In the genomic region with DNA sequence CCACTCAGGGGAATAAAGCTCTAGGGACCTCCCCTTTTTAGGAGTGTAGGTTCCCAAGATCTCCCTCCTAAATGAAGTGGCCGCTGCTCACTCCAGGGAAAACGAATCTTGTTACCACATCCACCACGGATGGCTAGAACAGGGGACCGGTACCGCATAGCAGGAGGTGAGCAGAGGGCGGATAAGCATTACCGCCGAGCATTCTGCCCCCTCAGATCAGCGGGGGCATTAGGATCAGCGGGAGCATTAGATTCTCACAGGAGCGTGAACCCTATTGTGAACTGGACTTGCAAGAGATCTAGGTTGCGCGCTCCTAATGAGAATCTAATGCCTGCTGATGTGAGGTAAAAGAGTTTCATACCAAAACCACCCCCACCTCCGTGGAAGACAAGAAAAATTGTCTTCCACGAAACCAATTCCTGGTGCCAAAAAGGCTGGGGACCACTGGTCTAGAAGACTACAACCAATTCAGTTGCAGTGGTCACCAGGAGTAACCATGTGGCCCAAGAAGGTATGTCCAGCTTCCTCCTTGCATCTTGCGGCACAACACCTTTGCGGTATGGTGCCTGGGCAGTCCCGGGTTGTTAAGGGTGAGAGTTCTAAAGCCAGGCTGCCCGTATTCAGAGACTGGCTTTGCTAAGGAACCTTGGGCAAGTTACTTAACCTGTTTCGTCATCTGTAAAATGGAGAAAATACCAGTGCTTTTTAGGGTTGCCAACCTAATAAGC, we compare ENCODE assay signal across 9 cellular contexts. TPM values are rescaled to one million over a fixed set of nuclear protein-coding genes. Genes with fewer than 3 reads are reported as not detected.
DNase-seq lines count a peak whose midpoint lies in the region; ATAC-seq and TF ChIP-seq lines count a peak whose summit lies in the region.
"Had no signal": no experiment of that assay in that cellular context is flagged by ENCODE, and none has a peak within 500 bp of the region (broad histone marks: within the 10 kb centered on the region; RNA-seq: fewer than 3 reads in every experiment).

No MANE protein-coding gene starts in this region.

- peak overlapping the region; percentile 71 to 77 for H3K4me3 ChIP-seq in left lung
- peak overlapping the region in 1 of 3 donors; percentile 59 for H3K4me3 ChIP-seq in thyroid gland (replicated peaks in 1 of 3)

- H3K4me3 Mint-ChIP-seq in activated T-cell treated with anti-CD3 and anti-CD28 coated beads, Interleukin-2, amount 50 U/mL, for 4 hours = peak overlapping the region; percentile 95
- H3K4me3 Mint-ChIP-seq in activated CD4-positive, alpha-beta memory T cell treated with anti-CD3 and anti-CD28 coated beads, Interleukin-2, amount 10 ng/mL, durations not matched to agents 7 days and 5 days = peak overlapping the region; percentile 88

- H3K27me3 Mint-ChIP-seq in activated T-cell treated with anti-CD3 and anti-CD28 coated beads, Interleukin-2, amount 50 U/mL, for 4 hours (ENCODE audit: low read depth) = no peaks in the 10 kb centered on the region
- H3K27me3 Mint-ChIP-seq in activated CD4-positive, alpha-beta memory T cell treated with anti-CD3 and anti-CD28 coated beads, Interleukin-2, amount 10 ng/mL, durations not matched to agents 7 days and 5 days = no peaks in the 10 kb centered on the region

- peaks cover 0 to 19% of the 10 kb centered on the region in 2 donors for H3K36me3 ChIP-seq in left lung
- peaks cover 0 to 2% of the 10 kb centered on the region in 2 donors for H3K36me3 ChIP-seq in thyroid gland

- H3K27ac Mint-ChIP-seq in activated CD4-positive, alpha-beta memory T cell treated with anti-CD3 and anti-CD28 coated beads, Interleukin-2, amount 10 ng/mL, durations not matched to agents 7 days and 5 days = peak overlapping the region; percentile 92

- DNase-seq in activated T-cell treated with anti-CD3 and anti-CD28 coated beads, Interleukin-2, amount 50 U/mL, for 4 hours = no peak
- no peak for DNase-seq in activated T-cell treated with anti-CD3 and anti-CD28 coated beads, Interleukin-2, amount 50 U/mL, for 1 hour
- DNase-seq in activated CD4-positive, alpha-beta memory T cell treated with anti-CD3 and anti-CD28 coated beads, Interleukin-2, amount 10 ng/mL, durations not matched to agents 7 days and 5 days = no peak
- DNase-seq in left lung (no peak), thyroid gland (no peak), GM20000 (ENCODE audit: low spot score) (no peak), anterior cingulate cortex (lab: John Stamatoyannopoulos, UW) (no peak)
- DNase-seq: islet precursor cell had no signal

- H3K36me3 Mint-ChIP-seq in activated T-cell treated with anti-CD3 and anti-CD28 coated beads, Interleukin-2, amount 50 U/mL, for 4 hours (ENCODE audit: insufficient read depth) = peaks cover 15% of the 10 kb centered on the region
- H3K36me3 Mint-ChIP-seq in activated CD4-positive, alpha-beta memory T cell treated with anti-CD3 and anti-CD28 coated beads, Interleukin-2, amount 10 ng/mL, durations not matched to agents 7 days and 5 days (ENCODE audit: low read depth) = peaks cover 44% of the 10 kb centered on the region

- POLR2A ChIA-PET in activated CD4-positive, alpha-beta memory T cell treated with anti-CD3 and anti-CD28 coated beads, Interleukin-2, amount 10 ng/mL, durations not matched to agents 7 days and 5 days (lab: Charles Lee) = interaction anchor here (1.1 to 4.6 kb wide), 5 partner anchors 8 to 23 kb away, joined by 4 to 93 read pairs (median 11); a partner anchor contains a TSS

- intact Hi-C loops in left lung (cut with DNase I) (no loop called here), thyroid gland (cut with DNase I) (loop anchor here (2.0 to 10.0 kb wide), 2 partner anchors 65 to 625 kb away; a partner anchor contains a TSS)

- CTCF ChIA-PET in activated CD4-positive, alpha-beta memory T cell treated with anti-CD3 and anti-CD28 coated beads, Interleukin-2, amount 10 ng/mL, durations not matched to agents 7 days and 5 days (lab: Charles Lee) = interaction anchor here (1.0 to 4.7 kb wide), 4 partner anchors 8 to 48 kb away, joined by 3 to 34 read pairs (median 21); a partner anchor contains a TSS

- ATAC-seq in activated T-cell treated with anti-CD3 and anti-CD28 coated beads, Interleukin-2, amount 50 U/mL, for 4 hours = no peak
- no peak for ATAC-seq in left lung
- ATAC-seq in GM19023 (IDR thresholded peaks at IDR 0.05; ENCODE audit: unreplicated experiment) = no peak

- H3K4me1 Mint-ChIP-seq in activated T-cell treated with anti-CD3 and anti-CD28 coated beads, Interleukin-2, amount 50 U/mL, for 4 hours (ENCODE audit: low read depth) = peaks cover 37% of the 10 kb centered on the region
- H3K4me1 Mint-ChIP-seq in activated CD4-positive, alpha-beta memory T cell treated with anti-CD3 and anti-CD28 coated beads, Interleukin-2, amount 10 ng/mL, durations not matched to agents 7 days and 5 days = peaks cover 64% of the 10 kb centered on the region

- WGBS in thyroid gland, 2 donors = 91% methylated on average over 20 of the region's 20 CpGs

- H3K9me3 ChIP-seq in left lung (no peaks in the 10 kb centered on the region), thyroid gland (no peaks in the 10 kb centered on the region)

- TF ChIP-seq CTCF in left lung (IDR thresholded peaks at IDR 0.05) (no peak), thyroid gland (IDR thresholded peaks at IDR 0.05) (no peak), GM20000 (IDR thresholded peaks at IDR 0.05; ENCODE audit: extremely low read depth, missing control alignments) (no peak)

- TF ChIP-seq POLR2A in thyroid gland (IDR thresholded peaks at IDR 0.05) = no peak

- no peaks in the 10 kb centered on the region for H3K9me3 Mint-ChIP-seq in activated T-cell treated with anti-CD3 and anti-CD28 coated beads, Interleukin-2, amount 50 U/mL, for 4 hours
- H3K9me3 Mint-ChIP-seq in activated CD4-positive, alpha-beta memory T cell treated with anti-CD3 and anti-CD28 coated beads, Interleukin-2, amount 10 ng/mL, durations not matched to agents 7 days and 5 days = no peaks in the 10 kb centered on the region

- peak overlapping the region; percentile 80 to 87 for H3K27ac ChIP-seq in left lung
- peak overlapping the region in 2 of 3 donors; percentile 72 to 73 for H3K27ac ChIP-seq in thyroid gland

- peaks cover 0 to 28% of the 10 kb centered on the region in 2 donors for H3K4me1 ChIP-seq in left lung
- H3K4me1 ChIP-seq in thyroid gland = peaks cover 12 to 16% of the 10 kb centered on the region in 2 donors

- no peaks in the 10 kb centered on the region for H3K27me3 ChIP-seq in left lung
- no peaks in the 10 kb centered on the region for H3K27me3 ChIP-seq in thyroid gland

RNA-seq across cellular contexts. Expression of a gene that starts 1.1 kb away (rescaled TPM):
- 10 to 100 TPM; 68.8 to 79.1 (median 72.6) TPM for total RNA-seq in activated T-cell treated with anti-CD3 and anti-CD28 coated beads, Interleukin-2, amount 50 U/mL, for 4 hours
- total RNA-seq in activated CD4-positive, alpha-beta memory T cell treated with anti-CD3 and anti-CD28 coated beads, Interleukin-2, amount 10 ng/mL, durations not matched to agents 7 days and 5 days = 10 to 100 TPM; 64.4 to 65.1 TPM
- total RNA-seq in left lung (10 to 100 TPM; 20.3 to 24.2 TPM), thyroid gland (10 to 100 TPM; 16.0 to 54.0 (median 27.9) TPM)

RNA-seq across cellular contexts. Expression of a gene that starts 7.8 kb away (rescaled TPM):
- 10 to 100 TPM; 32.0 to 35.3 (median 35.1) TPM for total RNA-seq in activated T-cell treated with anti-CD3 and anti-CD28 coated beads, Interleukin-2, amount 50 U/mL, for 4 hours
- total RNA-seq in activated CD4-positive, alpha-beta memory T cell treated with anti-CD3 and anti-CD28 coated beads, Interleukin-2, amount 10 ng/mL, durations not matched to agents 7 days and 5 days = 10 to 100 TPM; 58.8 to 62.0 TPM
- total RNA-seq in left lung (10 to 100 TPM; 48.9 to 55.2 TPM), thyroid gland (10 to 100 TPM; 59.9 to 66.4 (median 62.7) TPM)

RNA-seq across cellular contexts. Expression of a gene that starts 10.9 kb away (rescaled TPM):
- 10 to 100 TPM; 44.2 to 48.1 (median 46.7) TPM for total RNA-seq in activated T-cell treated with anti-CD3 and anti-CD28 coated beads, Interleukin-2, amount 50 U/mL, for 4 hours
- 10 to 100 TPM; 97.8 to 98.9 TPM for total RNA-seq in activated CD4-positive, alpha-beta memory T cell treated with anti-CD3 and anti-CD28 coated beads, Interleukin-2, amount 10 ng/mL, durations not matched to agents 7 days and 5 days
- total RNA-seq in left lung (10 to 100 TPM; 53.7 to 66.2 TPM), thyroid gland (100 to 1,000 TPM; 157 to 383 (median 197) TPM)
